Comparison of ENCODE assay signal across 11 cellular contexts in the genomic region with DNA sequence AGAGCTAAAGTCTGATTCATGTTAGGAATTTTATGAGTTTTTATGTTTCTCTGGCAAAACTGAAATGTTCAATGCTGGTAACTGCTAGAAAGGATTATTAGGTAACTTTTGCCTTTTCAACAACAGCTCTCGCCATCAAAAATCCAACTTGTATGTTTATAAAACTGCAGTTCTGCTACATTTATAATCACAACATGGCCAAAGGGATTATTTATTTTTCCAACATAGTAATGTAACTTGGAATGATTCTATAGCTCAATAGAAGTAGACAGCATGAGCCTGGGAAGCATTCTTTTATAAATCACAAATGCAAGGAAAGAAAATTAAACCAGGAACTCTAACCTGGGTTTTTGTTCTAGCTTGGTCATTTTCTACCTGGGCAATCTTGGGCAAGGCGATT.
"Had no signal": no experiment of that assay in that cellular context is flagged by ENCODE, and none has a peak within 500 bp of the region (broad histone marks: within the 10 kb centered on the region; RNA-seq: fewer than 3 reads in every experiment).

No MANE protein-coding gene starts in this region.

- H3K27ac ChIP-seq: GM23248 had no signal

- ATAC-seq: GM23338, HCT116 had no signal

- H3K9ac ChIP-seq: GM23248 had no signal

- FAIRE-seq: H1, H54 had no signal

- H3K9me3 ChIP-seq: HAP-1 had no signal

- H2AFZ ChIP-seq: GM23248, GM23338 had no signal

- H3K36me3 ChIP-seq: HAP-1 had no signal

- H3K4me3 ChIP-seq: GM23248, GM23338, HAP-1 had no signal

- DNase-seq: GM23248, GOT3, H7, H9, HCEC 1CT, HFFc6 had no signal

- H3K4me2 ChIP-seq: GM23338 had no signal
